ENCODE assay signal across 1 cellular context in the genomic region with DNA sequence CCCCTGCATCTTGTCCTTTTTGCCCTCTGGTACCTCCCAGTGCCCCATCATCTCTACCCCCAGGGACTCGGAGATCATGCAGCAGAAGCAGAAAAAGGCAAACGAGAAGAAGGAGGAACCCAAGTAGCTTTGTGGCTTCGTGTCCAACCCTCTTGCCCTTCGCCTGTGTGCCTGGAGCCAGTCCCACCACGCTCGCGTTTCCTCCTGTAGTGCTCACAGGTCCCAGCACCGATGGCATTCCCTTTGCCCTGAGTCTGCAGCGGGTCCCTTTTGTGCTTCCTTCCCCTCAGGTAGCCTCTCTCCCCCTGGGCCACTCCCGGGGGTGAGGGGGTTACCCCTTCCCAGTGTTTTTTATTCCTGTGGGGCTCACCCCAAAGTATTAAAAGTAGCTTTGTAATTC.
TF ChIP-seq lines count a peak whose summit lies in the region.

No MANE protein-coding gene starts in this region.

TF ChIP-seq in GM23338, 12 proteins besides CTCF, POLR2A, EP300 and RAD21 (continued from another document):
- TF ChIP-seq, protein P1, sequence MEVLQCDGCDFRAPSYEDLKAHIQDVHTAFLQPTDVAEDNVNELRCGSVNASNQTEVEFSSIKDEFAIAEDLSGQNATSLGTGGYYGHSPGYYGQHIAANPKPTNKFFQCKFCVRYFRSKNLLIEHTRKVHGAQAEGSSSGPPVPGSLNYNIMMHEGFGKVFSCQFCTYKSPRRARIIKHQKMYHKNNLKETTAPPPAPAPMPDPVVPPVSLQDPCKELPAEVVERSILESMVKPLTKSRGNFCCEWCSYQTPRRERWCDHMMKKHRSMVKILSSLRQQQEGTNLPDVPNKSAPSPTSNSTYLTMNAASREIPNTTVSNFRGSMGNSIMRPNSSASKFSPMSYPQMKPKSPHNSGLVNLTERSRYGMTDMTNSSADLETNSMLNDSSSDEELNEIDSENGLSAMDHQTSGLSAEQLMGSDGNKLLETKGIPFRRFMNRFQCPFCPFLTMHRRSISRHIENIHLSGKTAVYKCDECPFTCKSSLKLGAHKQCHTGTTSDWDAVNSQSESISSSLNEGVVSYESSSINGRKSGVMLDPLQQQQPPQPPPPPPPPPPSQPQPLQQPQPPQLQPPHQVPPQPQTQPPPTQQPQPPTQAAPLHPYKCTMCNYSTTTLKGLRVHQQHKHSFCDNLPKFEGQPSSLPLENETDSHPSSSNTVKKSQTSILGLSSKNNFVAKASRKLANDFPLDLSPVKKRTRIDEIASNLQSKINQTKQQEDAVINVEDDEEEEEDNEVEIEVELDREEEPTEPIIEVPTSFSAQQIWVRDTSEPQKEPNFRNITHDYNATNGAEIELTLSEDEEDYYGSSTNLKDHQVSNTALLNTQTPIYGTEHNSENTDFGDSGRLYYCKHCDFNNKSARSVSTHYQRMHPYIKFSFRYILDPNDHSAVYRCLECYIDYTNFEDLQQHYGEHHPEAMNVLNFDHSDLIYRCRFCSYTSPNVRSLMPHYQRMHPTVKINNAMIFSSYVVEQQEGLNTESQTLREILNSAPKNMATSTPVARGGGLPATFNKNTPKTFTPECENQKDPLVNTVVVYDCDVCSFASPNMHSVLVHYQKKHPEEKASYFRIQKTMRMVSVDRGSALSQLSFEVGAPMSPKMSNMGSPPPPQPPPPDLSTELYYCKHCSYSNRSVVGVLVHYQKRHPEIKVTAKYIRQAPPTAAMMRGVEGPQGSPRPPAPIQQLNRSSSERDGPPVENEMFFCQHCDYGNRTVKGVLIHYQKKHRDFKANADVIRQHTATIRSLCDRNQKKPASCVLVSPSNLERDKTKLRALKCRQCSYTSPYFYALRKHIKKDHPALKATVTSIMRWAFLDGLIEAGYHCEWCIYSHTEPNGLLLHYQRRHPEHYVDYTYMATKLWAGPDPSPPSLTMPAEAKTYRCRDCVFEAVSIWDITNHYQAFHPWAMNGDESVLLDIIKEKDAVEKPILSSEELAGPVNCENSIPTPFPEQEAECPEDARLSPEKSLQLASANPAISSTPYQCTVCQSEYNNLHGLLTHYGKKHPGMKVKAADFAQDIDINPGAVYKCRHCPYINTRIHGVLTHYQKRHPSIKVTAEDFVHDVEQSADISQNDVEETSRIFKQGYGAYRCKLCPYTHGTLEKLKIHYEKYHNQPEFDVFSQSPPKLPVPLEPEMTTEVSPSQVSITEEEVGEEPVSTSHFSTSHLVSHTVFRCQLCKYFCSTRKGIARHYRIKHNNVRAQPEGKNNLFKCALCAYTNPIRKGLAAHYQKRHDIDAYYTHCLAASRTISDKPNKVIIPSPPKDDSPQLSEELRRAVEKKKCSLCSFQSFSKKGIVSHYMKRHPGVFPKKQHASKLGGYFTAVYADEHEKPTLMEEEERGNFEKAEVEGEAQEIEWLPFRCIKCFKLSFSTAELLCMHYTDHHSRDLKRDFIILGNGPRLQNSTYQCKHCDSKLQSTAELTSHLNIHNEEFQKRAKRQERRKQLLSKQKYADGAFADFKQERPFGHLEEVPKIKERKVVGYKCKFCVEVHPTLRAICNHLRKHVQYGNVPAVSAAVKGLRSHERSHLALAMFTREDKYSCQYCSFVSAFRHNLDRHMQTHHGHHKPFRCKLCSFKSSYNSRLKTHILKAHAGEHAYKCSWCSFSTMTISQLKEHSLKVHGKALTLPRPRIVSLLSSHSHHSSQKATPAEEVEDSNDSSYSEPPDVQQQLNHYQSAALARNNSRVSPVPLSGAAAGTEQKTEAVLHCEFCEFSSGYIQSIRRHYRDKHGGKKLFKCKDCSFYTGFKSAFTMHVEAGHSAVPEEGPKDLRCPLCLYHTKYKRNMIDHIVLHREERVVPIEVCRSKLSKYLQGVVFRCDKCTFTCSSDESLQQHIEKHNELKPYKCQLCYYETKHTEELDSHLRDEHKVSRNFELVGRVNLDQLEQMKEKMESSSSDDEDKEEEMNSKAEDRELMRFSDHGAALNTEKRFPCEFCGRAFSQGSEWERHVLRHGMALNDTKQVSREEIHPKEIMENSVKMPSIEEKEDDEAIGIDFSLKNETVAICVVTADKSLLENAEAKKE (CRISPR knock-in tag; IDR thresholded peaks at IDR 0.05): no peak
- TF ChIP-seq, protein P2, sequence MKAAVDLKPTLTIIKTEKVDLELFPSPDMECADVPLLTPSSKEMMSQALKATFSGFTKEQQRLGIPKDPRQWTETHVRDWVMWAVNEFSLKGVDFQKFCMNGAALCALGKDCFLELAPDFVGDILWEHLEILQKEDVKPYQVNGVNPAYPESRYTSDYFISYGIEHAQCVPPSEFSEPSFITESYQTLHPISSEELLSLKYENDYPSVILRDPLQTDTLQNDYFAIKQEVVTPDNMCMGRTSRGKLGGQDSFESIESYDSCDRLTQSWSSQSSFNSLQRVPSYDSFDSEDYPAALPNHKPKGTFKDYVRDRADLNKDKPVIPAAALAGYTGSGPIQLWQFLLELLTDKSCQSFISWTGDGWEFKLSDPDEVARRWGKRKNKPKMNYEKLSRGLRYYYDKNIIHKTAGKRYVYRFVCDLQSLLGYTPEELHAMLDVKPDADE (IDR thresholded peaks at IDR 0.05): no peak
- TF ChIP-seq EZH2phosphoT487 (IDR thresholded peaks at IDR 0.05; ENCODE audit: unreplicated experiment) (no peak), JUNB (IDR thresholded peaks at IDR 0.05; ENCODE audit: unreplicated experiment) (no peak), EZH2 (IDR thresholded peaks at IDR 0.05; ENCODE audit: low read depth, unreplicated experiment) (no peak), CREB1 (CRISPR knock-in tag; IDR thresholded peaks at IDR 0.05; ENCODE audit: low read depth) (no peak)
- TF ChIP-seq, protein P3, sequence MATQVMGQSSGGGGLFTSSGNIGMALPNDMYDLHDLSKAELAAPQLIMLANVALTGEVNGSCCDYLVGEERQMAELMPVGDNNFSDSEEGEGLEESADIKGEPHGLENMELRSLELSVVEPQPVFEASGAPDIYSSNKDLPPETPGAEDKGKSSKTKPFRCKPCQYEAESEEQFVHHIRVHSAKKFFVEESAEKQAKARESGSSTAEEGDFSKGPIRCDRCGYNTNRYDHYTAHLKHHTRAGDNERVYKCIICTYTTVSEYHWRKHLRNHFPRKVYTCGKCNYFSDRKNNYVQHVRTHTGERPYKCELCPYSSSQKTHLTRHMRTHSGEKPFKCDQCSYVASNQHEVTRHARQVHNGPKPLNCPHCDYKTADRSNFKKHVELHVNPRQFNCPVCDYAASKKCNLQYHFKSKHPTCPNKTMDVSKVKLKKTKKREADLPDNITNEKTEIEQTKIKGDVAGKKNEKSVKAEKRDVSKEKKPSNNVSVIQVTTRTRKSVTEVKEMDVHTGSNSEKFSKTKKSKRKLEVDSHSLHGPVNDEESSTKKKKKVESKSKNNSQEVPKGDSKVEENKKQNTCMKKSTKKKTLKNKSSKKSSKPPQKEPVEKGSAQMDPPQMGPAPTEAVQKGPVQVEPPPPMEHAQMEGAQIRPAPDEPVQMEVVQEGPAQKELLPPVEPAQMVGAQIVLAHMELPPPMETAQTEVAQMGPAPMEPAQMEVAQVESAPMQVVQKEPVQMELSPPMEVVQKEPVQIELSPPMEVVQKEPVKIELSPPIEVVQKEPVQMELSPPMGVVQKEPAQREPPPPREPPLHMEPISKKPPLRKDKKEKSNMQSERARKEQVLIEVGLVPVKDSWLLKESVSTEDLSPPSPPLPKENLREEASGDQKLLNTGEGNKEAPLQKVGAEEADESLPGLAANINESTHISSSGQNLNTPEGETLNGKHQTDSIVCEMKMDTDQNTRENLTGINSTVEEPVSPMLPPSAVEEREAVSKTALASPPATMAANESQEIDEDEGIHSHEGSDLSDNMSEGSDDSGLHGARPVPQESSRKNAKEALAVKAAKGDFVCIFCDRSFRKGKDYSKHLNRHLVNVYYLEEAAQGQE (IDR thresholded peaks at IDR 0.05; ENCODE audit: unreplicated experiment): no peak
